ENCODE assay signal across 1 cellular context in genomic region chr5:134837530-134838181, GRCh38.
TF ChIP-seq lines count a peak whose summit lies in the region.

No MANE protein-coding gene starts in this region.

TF ChIP-seq in HepG2, 621 proteins besides CTCF, POLR2A, EP300 and RAD21:
- TF ChIP-seq SAP130 (CRISPR knock-in tag; IDR thresholded peaks at IDR 0.05; ENCODE audit: low read depth), result 0 out of 2 replicates have a peak, but pooled peaks have one; percentile 13
- peak; percentile 88 for TF ChIP-seq ZNF362 (CRISPR knock-in tag; IDR thresholded peaks at IDR 0.05; ENCODE audit: borderline replicate concordance)
- no peak for TF ChIP-seq LRRFIP1 (CRISPR knock-in tag; conservative IDR thresholded peaks at IDR 0.05)
- no peak for TF ChIP-seq MAX (IDR thresholded peaks at IDR 0.05)
- peak; percentile 54 for TF ChIP-seq HNF4A (CRISPR knock-in tag; IDR thresholded peaks at IDR 0.05)
- TF ChIP-seq RNF219 (CRISPR knock-in tag; IDR thresholded peaks at IDR 0.05), result no peak
- 0 out of 2 replicates have a peak, but pooled peaks have one; percentile 16 for TF ChIP-seq ZBTB33 (CRISPR knock-in tag; IDR thresholded peaks at IDR 0.05)
- no peak for TF ChIP-seq MXI1 (IDR thresholded peaks at IDR 0.05; ENCODE audit: borderline replicate concordance, low read depth, low read length)
- 0 out of 2 replicates have a peak, but pooled peaks have one; percentile 14 for TF ChIP-seq HNF4G (IDR thresholded peaks at IDR 0.05; ENCODE audit: borderline replicate concordance, low read depth, low read length)
- no peak for TF ChIP-seq HNF4G (CRISPR knock-in tag; IDR thresholded peaks at IDR 0.05; ENCODE audit: borderline replicate concordance, low read depth)
- TF ChIP-seq SOX13 (IDR thresholded peaks at IDR 0.05), result no peak
- TF ChIP-seq SOX13 (CRISPR knock-in tag; conservative IDR thresholded peaks at IDR 0.05 in 1 of 2, IDR thresholded peaks at IDR 0.05 in 1 of 2), result no peak
- no peak for TF ChIP-seq IKZF1 (IDR thresholded peaks at IDR 0.05)
- TF ChIP-seq NCOR1 (IDR thresholded peaks at IDR 0.05; ENCODE audit: borderline replicate concordance, low read length), result peak; percentile 38; the same call in 1 of the 2 replicates
- TF ChIP-seq ZNF282 (IDR thresholded peaks at IDR 0.05; ENCODE audit: partially characterized antibody), result no peak
- no peak for TF ChIP-seq TFAP4 (IDR thresholded peaks at IDR 0.05; ENCODE audit: borderline replicate concordance, low read depth)
- no peak for TF ChIP-seq ZNF33A (CRISPR knock-in tag; IDR thresholded peaks at IDR 0.05; ENCODE audit: borderline replicate concordance)
- peak; percentile 93 for TF ChIP-seq ZNF12 (CRISPR knock-in tag; IDR thresholded peaks at IDR 0.05)
- no peak for TF ChIP-seq EED (CRISPR knock-in tag; IDR thresholded peaks at IDR 0.05)
